24 cellular contexts compared by ENCODE assay signal in the genomic region with DNA sequence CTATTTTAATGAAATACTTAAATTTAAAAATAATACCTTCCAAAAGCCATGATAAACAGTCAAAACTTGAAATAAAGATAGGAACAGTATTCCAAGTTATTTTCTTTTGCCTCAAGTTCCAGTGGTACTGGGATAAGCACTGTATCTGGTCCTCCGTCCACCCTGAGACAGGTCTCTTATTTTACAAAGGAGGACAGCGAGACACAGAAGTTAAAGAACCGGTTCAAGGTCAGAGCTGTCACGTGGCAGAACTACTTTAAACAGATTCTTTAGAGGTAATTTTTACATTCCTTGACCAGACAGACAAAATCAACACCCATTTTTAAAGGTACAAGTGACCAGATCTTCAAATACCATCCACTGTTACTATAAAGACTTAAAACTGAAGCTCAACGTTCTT.
"Had no signal": no experiment of that assay in that cellular context is flagged by ENCODE, and none has a peak within 500 bp of the region (broad histone marks: within the 10 kb centered on the region; RNA-seq: fewer than 3 reads in every experiment).

No MANE protein-coding gene starts in this region.

- H3K36me3 ChIP-seq: esophagus muscularis mucosa, heart right ventricle, sigmoid colon, stomach, tibial artery, vagina had no signal

- H3K9me3 Mint-ChIP-seq: nephron progenitor cell; stimulated activated effector memory CD8-positive, alpha-beta T cell treated with anti-CD3 and anti-CD28 coated beads, Interleukin-12 subunit alpha, Interleukin-12 subunit beta, amount 100 ng/mL, for 72 hours had no signal

- H3K36me3 Mint-ChIP-seq: stimulated activated effector memory CD8-positive, alpha-beta T cell treated with anti-CD3 and anti-CD28 coated beads, Interleukin-12 subunit alpha, Interleukin-12 subunit beta, amount 100 ng/mL, for 72 hours had no signal

- H3K27me3 ChIP-seq: esophagus muscularis mucosa, sigmoid colon, stomach, tibial artery, vagina had no signal

- H3K4me1 ChIP-seq: psoas muscle, vagina had no signal

- H3K27ac ChIP-seq: coronary artery, heart right ventricle, psoas muscle, sigmoid colon, stomach, tibial artery, vagina had no signal

- H3K4me3 Mint-ChIP-seq: nephron progenitor cell; stimulated activated effector memory CD8-positive, alpha-beta T cell treated with anti-CD3 and anti-CD28 coated beads, Interleukin-12 subunit alpha, Interleukin-12 subunit beta, amount 100 ng/mL, for 72 hours had no signal

- H3K27ac Mint-ChIP-seq: nephron progenitor cell; stimulated activated effector memory CD8-positive, alpha-beta T cell treated with anti-CD3 and anti-CD28 coated beads, Interleukin-12 subunit alpha, Interleukin-12 subunit beta, amount 100 ng/mL, for 72 hours had no signal

- H3K9me3 ChIP-seq: esophagus muscularis mucosa, psoas muscle, sigmoid colon, stomach, tibial artery, vagina had no signal

- DNase-seq: dermis blood vessel endothelial cell; effector memory CD4-positive, alpha-beta T cell; foreskin melanocyte; glutamatergic neuron; heart right ventricle; hypothalamus; kidney; mesendoderm; nephron progenitor cell; nucleus accumbens; posterior cingulate gyrus; psoas muscle; right cardiac atrium; sigmoid colon; stimulated activated CD4-positive, alpha-beta T cell treated with anti-CD3 and anti-CD28 coated beads, Interleukin-2, amount 100 ng/mL, for 24 hours; stimulated activated CD4-positive, alpha-beta T cell treated with anti-CD3 and anti-CD28 coated beads, Interleukin-4, amount 100 ng/mL, for 24 hours; stimulated activated naive CD4-positive, alpha-beta T cell treated with Interleukin-2 at 50 U/mL for 16 hours; stomach; tibial artery had no signal

- H3K4me3 ChIP-seq: coronary artery, esophagus muscularis mucosa, heart right ventricle, psoas muscle, sigmoid colon, stomach, tibial artery, vagina had no signal

- ATAC-seq: left lobe of liver; psoas muscle; stimulated activated effector memory CD8-positive, alpha-beta T cell treated with anti-CD3 and anti-CD28 coated beads, Interleukin-12 subunit alpha, Interleukin-12 subunit beta, amount 100 ng/mL, for 72 hours had no signal
